Comparison of ENCODE assay signal across 2 cellular contexts in the genomic region with DNA sequence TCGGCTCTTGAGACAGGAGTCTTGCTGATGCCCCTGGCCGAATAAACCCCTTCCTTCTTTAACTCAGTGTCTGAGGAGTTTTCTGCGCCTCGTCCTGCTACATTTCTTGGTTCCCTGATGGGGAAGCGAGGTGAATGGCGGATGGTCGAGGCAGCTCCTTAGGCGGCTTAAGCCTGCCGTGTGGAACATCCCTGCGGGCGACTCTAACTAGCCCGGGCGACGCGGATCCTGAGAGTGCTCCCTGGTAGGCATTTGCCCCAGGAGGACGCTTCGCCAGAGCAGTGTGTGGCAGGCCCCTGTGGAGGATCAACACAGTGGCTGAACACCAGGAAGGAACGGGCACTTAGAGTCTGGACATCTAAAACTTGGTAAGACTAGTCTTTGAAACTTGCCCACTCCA.
TF ChIP-seq lines count a peak whose summit lies in the region.

No MANE protein-coding gene starts in this region.

TF ChIP-seq in HepG2, 621 proteins besides CTCF, POLR2A, EP300 and RAD21:
- TF ChIP-seq ZNF724P (CRISPR knock-in tag; IDR thresholded peaks at IDR 0.05; ENCODE audit: borderline replicate concordance), result no peak
- TF ChIP-seq ZFP36L1 (CRISPR knock-in tag; IDR thresholded peaks at IDR 0.05), result no peak
- no peak for TF ChIP-seq STAT5B (CRISPR knock-in tag; IDR thresholded peaks at IDR 0.05)
- no peak for TF ChIP-seq GATA4 (IDR thresholded peaks at IDR 0.05; ENCODE audit: borderline replicate concordance, low read depth)
- no peak for TF ChIP-seq SRSF1 (optimal IDR thresholded peaks at IDR 0.05; ENCODE audit: low read depth, low read length)
- no peak for TF ChIP-seq ZNF20 (CRISPR knock-in tag; IDR thresholded peaks at IDR 0.05)
- TF ChIP-seq MED13 (CRISPR knock-in tag; IDR thresholded peaks at IDR 0.05), result no peak
- TF ChIP-seq, protein P1, sequence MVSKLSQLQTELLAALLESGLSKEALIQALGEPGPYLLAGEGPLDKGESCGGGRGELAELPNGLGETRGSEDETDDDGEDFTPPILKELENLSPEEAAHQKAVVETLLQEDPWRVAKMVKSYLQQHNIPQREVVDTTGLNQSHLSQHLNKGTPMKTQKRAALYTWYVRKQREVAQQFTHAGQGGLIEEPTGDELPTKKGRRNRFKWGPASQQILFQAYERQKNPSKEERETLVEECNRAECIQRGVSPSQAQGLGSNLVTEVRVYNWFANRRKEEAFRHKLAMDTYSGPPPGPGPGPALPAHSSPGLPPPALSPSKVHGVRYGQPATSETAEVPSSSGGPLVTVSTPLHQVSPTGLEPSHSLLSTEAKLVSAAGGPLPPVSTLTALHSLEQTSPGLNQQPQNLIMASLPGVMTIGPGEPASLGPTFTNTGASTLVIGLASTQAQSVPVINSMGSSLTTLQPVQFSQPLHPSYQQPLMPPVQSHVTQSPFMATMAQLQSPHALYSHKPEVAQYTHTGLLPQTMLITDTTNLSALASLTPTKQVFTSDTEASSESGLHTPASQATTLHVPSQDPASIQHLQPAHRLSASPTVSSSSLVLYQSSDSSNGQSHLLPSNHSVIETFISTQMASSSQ (IDR thresholded peaks at IDR 0.05; ENCODE audit: low read depth), result no peak
- TF ChIP-seq, protein P1 (CRISPR knock-in tag; IDR thresholded peaks at IDR 0.05; ENCODE audit: borderline replicate concordance), result no peak
- TF ChIP-seq ZNF552 (CRISPR knock-in tag; IDR thresholded peaks at IDR 0.05; ENCODE audit: borderline replicate concordance), result no peak
- TF ChIP-seq ASH2L (IDR thresholded peaks at IDR 0.05; ENCODE audit: insufficient read length, low read depth, low read length), result no peak
- TF ChIP-seq ZNF75D (CRISPR knock-in tag; IDR thresholded peaks at IDR 0.05; ENCODE audit: borderline replicate concordance), result no peak
- no peak for TF ChIP-seq NCOA2 (CRISPR knock-in tag; IDR thresholded peaks at IDR 0.05)
- TF ChIP-seq, protein P2, sequence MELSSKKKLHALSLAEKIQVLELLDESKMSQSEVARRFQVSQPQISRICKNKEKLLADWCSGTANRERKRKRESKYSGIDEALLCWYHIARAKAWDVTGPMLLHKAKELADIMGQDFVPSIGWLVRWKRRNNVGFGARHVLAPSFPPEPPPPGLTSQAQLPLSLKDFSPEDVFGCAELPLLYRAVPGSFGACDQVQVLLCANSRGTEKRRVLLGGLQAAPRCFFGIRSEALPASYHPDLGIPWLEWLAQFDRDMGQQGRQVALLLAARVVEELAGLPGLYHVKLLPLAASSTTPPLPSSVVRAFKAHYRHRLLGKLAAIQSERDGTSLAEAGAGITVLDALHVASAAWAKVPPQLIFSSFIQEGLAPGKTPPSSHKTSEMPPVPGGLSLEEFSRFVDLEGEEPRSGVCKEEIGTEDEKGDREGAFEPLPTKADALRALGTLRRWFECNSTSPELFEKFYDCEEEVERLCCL (CRISPR knock-in tag; IDR thresholded peaks at IDR 0.05; ENCODE audit: borderline replicate concordance), result no peak
- TF ChIP-seq, protein P3, sequence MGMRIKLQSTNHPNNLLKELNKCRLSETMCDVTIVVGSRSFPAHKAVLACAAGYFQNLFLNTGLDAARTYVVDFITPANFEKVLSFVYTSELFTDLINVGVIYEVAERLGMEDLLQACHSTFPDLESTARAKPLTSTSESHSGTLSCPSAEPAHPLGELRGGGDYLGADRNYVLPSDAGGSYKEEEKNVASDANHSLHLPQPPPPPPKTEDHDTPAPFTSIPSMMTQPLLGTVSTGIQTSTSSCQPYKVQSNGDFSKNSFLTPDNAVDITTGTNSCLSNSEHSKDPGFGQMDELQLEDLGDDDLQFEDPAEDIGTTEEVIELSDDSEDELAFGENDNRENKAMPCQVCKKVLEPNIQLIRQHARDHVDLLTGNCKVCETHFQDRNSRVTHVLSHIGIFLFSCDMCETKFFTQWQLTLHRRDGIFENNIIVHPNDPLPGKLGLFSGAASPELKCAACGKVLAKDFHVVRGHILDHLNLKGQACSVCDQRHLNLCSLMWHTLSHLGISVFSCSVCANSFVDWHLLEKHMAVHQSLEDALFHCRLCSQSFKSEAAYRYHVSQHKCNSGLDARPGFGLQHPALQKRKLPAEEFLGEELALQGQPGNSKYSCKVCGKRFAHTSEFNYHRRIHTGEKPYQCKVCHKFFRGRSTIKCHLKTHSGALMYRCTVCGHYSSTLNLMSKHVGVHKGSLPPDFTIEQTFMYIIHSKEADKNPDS (CRISPR knock-in tag; IDR thresholded peaks at IDR 0.05), result no peak
- no peak for TF ChIP-seq ZNF10 (CRISPR knock-in tag; IDR thresholded peaks at IDR 0.05; ENCODE audit: borderline replicate concordance, low read depth)
- no peak for TF ChIP-seq RARA (CRISPR knock-in tag; IDR thresholded peaks at IDR 0.05)
- TF ChIP-seq PHF21A (CRISPR knock-in tag; IDR thresholded peaks at IDR 0.05), result no peak

TF ChIP-seq in WTC11, 78 proteins besides CTCF, POLR2A, EP300 and RAD21:
- TF ChIP-seq, protein P4, sequence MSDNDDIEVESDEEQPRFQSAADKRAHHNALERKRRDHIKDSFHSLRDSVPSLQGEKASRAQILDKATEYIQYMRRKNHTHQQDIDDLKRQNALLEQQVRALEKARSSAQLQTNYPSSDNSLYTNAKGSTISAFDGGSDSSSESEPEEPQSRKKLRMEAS (CRISPR knock-in tag; IDR thresholded peaks at IDR 0.05), result no peak
- no peak for TF ChIP-seq ZNF423 (CRISPR knock-in tag; IDR thresholded peaks at IDR 0.05)
- TF ChIP-seq SP1 (CRISPR knock-in tag; conservative IDR thresholded peaks at IDR 0.05), result no peak
- no peak for TF ChIP-seq SMAD3 (CRISPR knock-in tag; IDR thresholded peaks at IDR 0.05; ENCODE audit: borderline replicate concordance)
- TF ChIP-seq KAT7 (CRISPR knock-in tag; IDR thresholded peaks at IDR 0.05; ENCODE audit: borderline replicate concordance), result no peak
- no peak for TF ChIP-seq ZNF138 (CRISPR knock-in tag; conservative IDR thresholded peaks at IDR 0.05)
- no peak for TF ChIP-seq NFE2L1 (CRISPR knock-in tag; IDR thresholded peaks at IDR 0.05)
- TF ChIP-seq, protein P5, sequence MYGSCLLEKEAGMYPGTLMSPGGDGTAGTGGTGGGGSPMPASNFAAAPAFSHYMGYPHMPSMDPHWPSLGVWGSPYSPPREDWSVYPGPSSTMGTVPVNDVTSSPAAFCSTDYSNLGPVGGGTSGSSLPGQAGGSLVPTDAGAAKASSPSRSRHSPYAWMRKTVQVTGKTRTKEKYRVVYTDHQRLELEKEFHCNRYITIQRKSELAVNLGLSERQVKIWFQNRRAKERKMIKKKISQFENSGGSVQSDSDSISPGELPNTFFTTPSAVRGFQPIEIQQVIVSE (CRISPR knock-in tag; IDR thresholded peaks at IDR 0.05; ENCODE audit: borderline replicate concordance), result no peak
- TF ChIP-seq ELF4 (CRISPR knock-in tag; IDR thresholded peaks at IDR 0.05; ENCODE audit: low read depth), result no peak
- TF ChIP-seq, protein P6, sequence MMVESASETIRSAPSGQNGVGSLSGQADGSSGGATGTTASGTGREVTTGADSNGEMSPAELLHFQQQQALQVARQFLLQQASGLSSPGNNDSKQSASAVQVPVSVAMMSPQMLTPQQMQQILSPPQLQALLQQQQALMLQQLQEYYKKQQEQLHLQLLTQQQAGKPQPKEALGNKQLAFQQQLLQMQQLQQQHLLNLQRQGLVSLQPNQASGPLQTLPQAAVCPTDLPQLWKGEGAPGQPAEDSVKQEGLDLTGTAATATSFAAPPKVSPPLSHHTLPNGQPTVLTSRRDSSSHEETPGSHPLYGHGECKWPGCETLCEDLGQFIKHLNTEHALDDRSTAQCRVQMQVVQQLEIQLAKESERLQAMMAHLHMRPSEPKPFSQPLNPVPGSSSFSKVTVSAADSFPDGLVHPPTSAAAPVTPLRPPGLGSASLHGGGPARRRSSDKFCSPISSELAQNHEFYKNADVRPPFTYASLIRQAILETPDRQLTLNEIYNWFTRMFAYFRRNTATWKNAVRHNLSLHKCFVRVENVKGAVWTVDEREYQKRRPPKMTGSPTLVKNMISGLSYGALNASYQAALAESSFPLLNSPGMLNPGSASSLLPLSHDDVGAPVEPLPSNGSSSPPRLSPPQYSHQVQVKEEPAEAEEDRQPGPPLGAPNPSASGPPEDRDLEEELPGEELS (CRISPR knock-in tag; IDR thresholded peaks at IDR 0.05), result no peak
- TF ChIP-seq, protein P7, sequence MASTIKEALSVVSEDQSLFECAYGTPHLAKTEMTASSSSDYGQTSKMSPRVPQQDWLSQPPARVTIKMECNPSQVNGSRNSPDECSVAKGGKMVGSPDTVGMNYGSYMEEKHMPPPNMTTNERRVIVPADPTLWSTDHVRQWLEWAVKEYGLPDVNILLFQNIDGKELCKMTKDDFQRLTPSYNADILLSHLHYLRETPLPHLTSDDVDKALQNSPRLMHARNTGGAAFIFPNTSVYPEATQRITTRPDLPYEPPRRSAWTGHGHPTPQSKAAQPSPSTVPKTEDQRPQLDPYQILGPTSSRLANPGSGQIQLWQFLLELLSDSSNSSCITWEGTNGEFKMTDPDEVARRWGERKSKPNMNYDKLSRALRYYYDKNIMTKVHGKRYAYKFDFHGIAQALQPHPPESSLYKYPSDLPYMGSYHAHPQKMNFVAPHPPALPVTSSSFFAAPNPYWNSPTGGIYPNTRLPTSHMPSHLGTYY (CRISPR knock-in tag; IDR thresholded peaks at IDR 0.05), result no peak
- TF ChIP-seq, protein P8, sequence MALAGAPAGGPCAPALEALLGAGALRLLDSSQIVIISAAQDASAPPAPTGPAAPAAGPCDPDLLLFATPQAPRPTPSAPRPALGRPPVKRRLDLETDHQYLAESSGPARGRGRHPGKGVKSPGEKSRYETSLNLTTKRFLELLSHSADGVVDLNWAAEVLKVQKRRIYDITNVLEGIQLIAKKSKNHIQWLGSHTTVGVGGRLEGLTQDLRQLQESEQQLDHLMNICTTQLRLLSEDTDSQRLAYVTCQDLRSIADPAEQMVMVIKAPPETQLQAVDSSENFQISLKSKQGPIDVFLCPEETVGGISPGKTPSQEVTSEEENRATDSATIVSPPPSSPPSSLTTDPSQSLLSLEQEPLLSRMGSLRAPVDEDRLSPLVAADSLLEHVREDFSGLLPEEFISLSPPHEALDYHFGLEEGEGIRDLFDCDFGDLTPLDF (CRISPR knock-in tag; IDR thresholded peaks at IDR 0.05), result no peak
- TF ChIP-seq, protein P9, sequence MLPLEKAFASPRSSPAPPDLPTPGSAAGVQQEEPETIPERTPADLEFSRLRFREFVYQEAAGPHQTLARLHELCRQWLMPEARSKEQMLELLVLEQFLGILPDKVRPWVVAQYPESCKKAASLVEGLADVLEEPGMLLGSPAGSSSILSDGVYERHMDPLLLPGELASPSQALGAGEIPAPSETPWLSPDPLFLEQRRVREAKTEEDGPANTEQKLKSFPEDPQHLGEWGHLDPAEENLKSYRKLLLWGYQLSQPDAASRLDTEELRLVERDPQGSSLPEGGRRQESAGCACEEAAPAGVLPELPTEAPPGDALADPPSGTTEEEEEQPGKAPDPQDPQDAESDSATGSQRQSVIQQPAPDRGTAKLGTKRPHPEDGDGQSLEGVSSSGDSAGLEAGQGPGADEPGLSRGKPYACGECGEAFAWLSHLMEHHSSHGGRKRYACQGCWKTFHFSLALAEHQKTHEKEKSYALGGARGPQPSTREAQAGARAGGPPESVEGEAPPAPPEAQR (CRISPR knock-in tag; IDR thresholded peaks at IDR 0.05), result no peak
- TF ChIP-seq FOXP1 (CRISPR knock-in tag; IDR thresholded peaks at IDR 0.05; ENCODE audit: borderline replicate concordance), result no peak
- no peak for TF ChIP-seq HMGA2 (CRISPR knock-in tag; IDR thresholded peaks at IDR 0.05)
